In genomic region chr17:8857919-8858318, GRCh38 we compare ENCODE assay signal across 8 cellular contexts. TPM values are rescaled to one million over a fixed set of nuclear protein-coding genes. Genes with fewer than 3 reads are reported as not detected.
DNase-seq lines count a peak whose midpoint lies in the region; ATAC-seq lines count a peak whose summit lies in the region.

No MANE protein-coding gene starts in this region.

- H4K91ac ChIP-seq in neuronal stem cell (ENCODE audit: low read depth, low read length, poor library complexity): no peak overlapping the region

- no peak overlapping the region for H3K23ac ChIP-seq in neuronal stem cell (ENCODE audit: low read depth, low read length, poor library complexity)

- H3K4me1 ChIP-seq in neuronal stem cell (ENCODE audit: control insufficient read depth in 2 of 2, insufficient read depth in 1 of 2, low read depth in 1 of 2, low read length in 2 of 2): peaks cover 14 to 16% of the 10 kb centered on the region in 2 donors

- H3K14ac ChIP-seq in neuronal stem cell (ENCODE audit: low read length): no peak overlapping the region

- H3K79me1 ChIP-seq in neuronal stem cell (ENCODE audit: low read depth, low read length): no peaks in the 10 kb centered on the region

- H3K4me2 ChIP-seq in neuronal stem cell (ENCODE audit: insufficient read depth, low read length, poor library complexity, severe bottlenecking): no peak overlapping the region

- H3K36me3 ChIP-seq in neuronal stem cell (replicated peaks in 1 of 2; ENCODE audit: control insufficient read depth in 2 of 2, insufficient read depth in 2 of 2, low read length in 2 of 2): no peaks in the 10 kb centered on the region

- H2BK12ac ChIP-seq in neuronal stem cell (ENCODE audit: low read length): peak overlapping the region; percentile 63

- H4K8ac ChIP-seq in neuronal stem cell (ENCODE audit: low read depth, low read length): no peak overlapping the region

- H2AFZ ChIP-seq in neuronal stem cell (ENCODE audit: low read length): no peak overlapping the region

- no peak overlapping the region for H2BK120ac ChIP-seq in neuronal stem cell (ENCODE audit: low read depth, low read length)

- peak; percentile 17 to 41 (median 36) for DNase-seq in stimulated activated CD4-positive, alpha-beta T cell treated with anti-CD3 and anti-CD28 coated beads, Interleukin-12 subunit alpha, Interleukin-12 subunit beta, amount 100 ng/mL, for 48 hours (ENCODE audit: low read depth in 2 of 3, low spot score in 1 of 3)
- no peak for DNase-seq in stimulated activated CD4-positive, alpha-beta T cell treated with anti-CD3 and anti-CD28 coated beads, Interleukin-12 subunit alpha, Interleukin-12 subunit beta, amount 100 ng/mL, for 4 hours
- DNase-seq in activated CD4-positive, CD25-positive, alpha-beta regulatory T cell treated with anti-CD3 and anti-CD28 coated beads, Interleukin-2, amount 50 U/mL, for 72 hours: peak; percentile 33
- DNase-seq in neuronal stem cell (ENCODE audit: low spot score) (no peak), anterior cingulate cortex (lab: John Stamatoyannopoulos, UW) (no peak), NCI-H1048 (lab: John Stamatoyannopoulos, UW) (no peak)
- no peak for DNase-seq in effector CD8-positive, alpha-beta T cell (lab: John Stamatoyannopoulos, UW)

- no peak overlapping the region for H2AK5ac ChIP-seq in neuronal stem cell (ENCODE audit: low read depth, low read length)

- no peak overlapping the region for H3K4ac ChIP-seq in neuronal stem cell (ENCODE audit: low read length)

- WGBS in neuronal stem cell (ENCODE audit: extremely low coverage in 2 of 2, insufficient read length in 2 of 2, insufficient replicate concordance in 1 of 2), 2 donors: no CpG with 5 or more reads among the region's 5 CpGs

- ATAC-seq in HG03175 (IDR thresholded peaks at IDR 0.05; ENCODE audit: unreplicated experiment): peak; percentile 45

- H3K27me3 ChIP-seq in neuronal stem cell (ENCODE audit: control insufficient read depth in 3 of 3, insufficient read depth in 3 of 3, low read depth in 1 of 3, low read length in 3 of 3): peaks cover 0 to 6% (median 0%) of the 10 kb centered on the region in 3 experiments

- no peaks in the 10 kb centered on the region for H3K9me3 ChIP-seq in neuronal stem cell (replicated peaks in 1 of 2; ENCODE audit: control insufficient read depth in 2 of 2, insufficient read depth in 1 of 2, low read depth in 1 of 2, low read length in 2 of 2)

- no peak overlapping the region for H3K27ac ChIP-seq in neuronal stem cell (replicated peaks; ENCODE audit: low read length)

- H3K4me3 ChIP-seq in neuronal stem cell (ENCODE audit: low read length in 2 of 2): no peak overlapping the region

- no peak overlapping the region for H3K9ac ChIP-seq in neuronal stem cell (ENCODE audit: low read depth, low read length, poor library complexity)

- H2BK5ac ChIP-seq in neuronal stem cell (ENCODE audit: low read length): no peak overlapping the region

- H3K18ac ChIP-seq in neuronal stem cell (ENCODE audit: low read length): no peak overlapping the region

- no peak overlapping the region for H2BK15ac ChIP-seq in neuronal stem cell (ENCODE audit: low read length)

RNA-seq across cellular contexts. Expression of gene PIK3R6, which starts 9.6 kb away (rescaled TPM):
- not detected for polyA plus RNA-seq in neuronal stem cell (2013, experiment 1 of 2)
- not detected for polyA plus RNA-seq in neuronal stem cell (2013, experiment 2 of 2)

RNA-seq across cellular contexts. Expression of gene MFSD6L, which starts 58.8 kb away (rescaled TPM):
- polyA plus RNA-seq in neuronal stem cell (2013, experiment 1 of 2): not detected
- not detected for polyA plus RNA-seq in neuronal stem cell (2013, experiment 2 of 2)

Comparison
In these comparisons a context has a peak if more than half of its experiments do, and no peak if none do; other contexts are left out.
1. DNase-seq: peak in stimulated activated CD4-positive, alpha-beta T cell treated with anti-CD3 and anti-CD28 coated beads, Interleukin-12 subunit alpha, Interleukin-12 subunit beta, amount 100 ng/mL, for 48 hours (3 of 3) and activated CD4-positive, CD25-positive, alpha-beta regulatory T cell treated with anti-CD3 and anti-CD28 coated beads, Interleukin-2, amount 50 U/mL, for 72 hours (single experiment); none in stimulated activated CD4-positive, alpha-beta T cell treated with anti-CD3 and anti-CD28 coated beads, Interleukin-12 subunit alpha, Interleukin-12 subunit beta, amount 100 ng/mL, for 4 hours (single experiment), neuronal stem cell (single experiment), effector CD8-positive, alpha-beta T cell (single experiment), anterior cingulate cortex (0 of 58) and NCI-H1048 (single experiment).